8 cellular contexts compared by ENCODE assay signal in genomic region chr5:62143268-62144229, GRCh38.
DNase-seq lines count a peak whose midpoint lies in the region; ATAC-seq lines count a peak whose summit lies in the region.

No MANE protein-coding gene starts in this region.

- peak; percentile 11 for DNase-seq in AG08396 (ENCODE audit: low spot score)
- peak; percentile 19 for DNase-seq in H4 (ENCODE audit: low spot score)
- DNase-seq in SW480 (ENCODE audit: low spot score), result peak; percentile 31
- peak; percentile 37 for DNase-seq in iris pigment epithelial cell (ENCODE audit: low read depth)
- no peak for DNase-seq in activated CD8-positive, alpha-beta memory T cell treated with anti-CD3 and anti-CD28 coated beads for 24 hours

- ATAC-seq in GM21619 (IDR thresholded peaks at IDR 0.05; ENCODE audit: unreplicated experiment) (no peak), HG03439 (IDR thresholded peaks at IDR 0.05; ENCODE audit: unreplicated experiment) (no peak), HG02938 (IDR thresholded peaks at IDR 0.05; ENCODE audit: unreplicated experiment) (no peak)
